ENCODE assay signal across 8 cellular contexts in genomic region chr9:136328622-136329041, GRCh38. TPM values are rescaled to one million over a fixed set of nuclear protein-coding genes. Genes with fewer than 3 reads are reported as not detected.
DNase-seq lines count a peak whose midpoint lies in the region; ATAC-seq and TF ChIP-seq lines count a peak whose summit lies in the region.

No MANE protein-coding gene starts in this region.

- H3K23ac ChIP-seq in neuronal stem cell (ENCODE audit: low read depth, low read length, poor library complexity), result peak overlapping the region; percentile 55

- H2BK12ac ChIP-seq in neuronal stem cell (ENCODE audit: low read length), result peak overlapping the region; percentile 33

- peak overlapping the region; percentile 53 to 73 for H3K4me3 Mint-ChIP-seq in CD14-positive monocyte

- peak overlapping the region; percentile 71 for H3K14ac ChIP-seq in neuronal stem cell (ENCODE audit: low read length)

- H3K27ac ChIP-seq in Panc1 (ENCODE audit: low read length), result no peak overlapping the region
- H3K27ac ChIP-seq in esophagus muscularis mucosa (replicated peaks in 1 of 4), result peak overlapping the region; percentile 76 to 79 (median 76)
- H3K27ac ChIP-seq in neuronal stem cell (replicated peaks; ENCODE audit: low read length), result peak overlapping the region; percentile 46

- H3K9me3 Mint-ChIP-seq in CD14-positive monocyte, result no peaks in the 10 kb centered on the region

- H3K4me1 ChIP-seq in Panc1 (ENCODE audit: control insufficient read depth, insufficient read depth, low read length), result no peaks in the 10 kb centered on the region; the same call in 1 of the 2 replicates
- H3K4me1 ChIP-seq in esophagus muscularis mucosa, result peaks cover 32 to 50% (median 45%) of the 10 kb centered on the region in 4 donors
- peaks cover 23 to 37% of the 10 kb centered on the region in 2 donors for H3K4me1 ChIP-seq in neuronal stem cell (ENCODE audit: control insufficient read depth in 2 of 2, insufficient read depth in 1 of 2, low read depth in 1 of 2, low read length in 2 of 2)

- no peak for TF ChIP-seq POLR2A in esophagus muscularis mucosa (IDR thresholded peaks at IDR 0.05; ENCODE audit: low read depth)

- H3K4me1 Mint-ChIP-seq in CD14-positive monocyte, result peaks cover 11% of the 10 kb centered on the region

- H2AK5ac ChIP-seq in neuronal stem cell (ENCODE audit: low read depth, low read length), result peak overlapping the region; percentile 99

- H3K36me3 ChIP-seq in Panc1 (ENCODE audit: control insufficient read depth, insufficient read depth, low read length) (no peaks in the 10 kb centered on the region; the same call in 1 of the 2 replicates), esophagus muscularis mucosa (peaks cover 0 to 13% (median 0%) of the 10 kb centered on the region in 4 donors), neuronal stem cell (replicated peaks in 1 of 2; ENCODE audit: control insufficient read depth in 2 of 2, insufficient read depth in 2 of 2, low read length in 2 of 2) (peaks cover 3 to 11% of the 10 kb centered on the region in 2 donors)

- peak overlapping the region; percentile 93 for H3K9ac ChIP-seq in neuronal stem cell (ENCODE audit: low read depth, low read length, poor library complexity)

- H3K4me2 ChIP-seq in neuronal stem cell (ENCODE audit: insufficient read depth, low read length, poor library complexity, severe bottlenecking), result peak overlapping the region; percentile 88

- no peak for TF ChIP-seq CTCF in CD14-positive monocyte (IDR thresholded peaks at IDR 0.05)
- no peak for TF ChIP-seq CTCF in Panc1 (IDR thresholded peaks at IDR 0.05)
- no peak for TF ChIP-seq CTCF in esophagus muscularis mucosa (IDR thresholded peaks at IDR 0.05)

- H3K27me3 ChIP-seq in Panc1 (ENCODE audit: control insufficient read depth, insufficient read depth, low read length), result no peaks in the 10 kb centered on the region
- no peaks in the 10 kb centered on the region for H3K27me3 ChIP-seq in esophagus muscularis mucosa
- H3K27me3 ChIP-seq in neuronal stem cell (ENCODE audit: control insufficient read depth in 3 of 3, insufficient read depth in 3 of 3, low read depth in 1 of 3, low read length in 3 of 3), result no peaks in the 10 kb centered on the region

- H3K4me3 ChIP-seq in Panc1 (ENCODE audit: low read depth in 2 of 2, low read length in 2 of 2) (peak overlapping the region; percentile 44 to 51), esophagus muscularis mucosa (peak overlapping the region; percentile 78 to 90 (median 81)), neuronal stem cell (ENCODE audit: low read length in 2 of 2) (peak overlapping the region; percentile 88 to 92)

- no peak overlapping the region for H2AFZ ChIP-seq in neuronal stem cell (ENCODE audit: low read length)

- peak; percentile 26 for ATAC-seq in Panc1
- no peak for ATAC-seq in GM19395 (IDR thresholded peaks at IDR 0.05; ENCODE audit: unreplicated experiment)
- no peak for ATAC-seq in HG03565 (IDR thresholded peaks at IDR 0.05; ENCODE audit: unreplicated experiment)

- no peak overlapping the region for H4K8ac ChIP-seq in neuronal stem cell (ENCODE audit: low read depth, low read length)

- H2BK15ac ChIP-seq in neuronal stem cell (ENCODE audit: low read length), result peak overlapping the region; percentile 93

- in situ Hi-C loops in Panc1 (cut with HindIII; ENCODE audit: low pct_unique_long_range_greater_than_20kb, low sequenced_read_pairs), result no loop called here

- TF ChIP-seq EP300 in esophagus muscularis mucosa (IDR thresholded peaks at IDR 0.05), result no peak

- DNase-seq in CD14-positive monocyte (ENCODE audit: low spot score), result no peak
- DNase-seq in Panc1 (ENCODE audit: low read depth, low spot score), result no peak
- no peak for DNase-seq in esophagus muscularis mucosa (ENCODE audit: extremely low spot score)
- DNase-seq in neuronal stem cell (ENCODE audit: low spot score), result no peak
- no peak for DNase-seq in mesenteric fat pad (ENCODE audit: low spot score)
- no peak for DNase-seq in central memory CD4-positive, alpha-beta T cell

- H2BK120ac ChIP-seq in neuronal stem cell (ENCODE audit: low read depth, low read length), result no peak overlapping the region

- H3K79me1 ChIP-seq in neuronal stem cell (ENCODE audit: low read depth, low read length), result peaks cover 38% of the 10 kb centered on the region

- CTCF ChIA-PET in Panc1 (lab: Charles Lee), result no interaction called here

- no peaks in the 10 kb centered on the region for H3K36me3 Mint-ChIP-seq in CD14-positive monocyte

- 14% methylated on average over 6 of the region's 15 CpGs for WGBS in esophagus muscularis mucosa
- no CpG with 5 or more reads among the region's 15 CpGs for WGBS in neuronal stem cell (ENCODE audit: extremely low coverage in 2 of 2, insufficient read length in 2 of 2, insufficient replicate concordance in 1 of 2), 2 donors

- H3K18ac ChIP-seq in neuronal stem cell (ENCODE audit: low read length), result peak overlapping the region; percentile 98

- H3K4ac ChIP-seq in neuronal stem cell (ENCODE audit: low read length), result no peak overlapping the region

- H4K91ac ChIP-seq in neuronal stem cell (ENCODE audit: low read depth, low read length, poor library complexity), result peak overlapping the region; percentile 75

- H2BK5ac ChIP-seq in neuronal stem cell (ENCODE audit: low read length), result no peak overlapping the region

- BruUV-seq in Panc1 (replicated peaks; lab: Mats Ljungman, UMichigan), result no TSS peak

- intact Hi-C loops in CD14-positive monocyte (cut with micrococcal nuclease) (no loop called here), Panc1 (cut with micrococcal nuclease; ENCODE audit: unreplicated experiment) (no loop called here), esophagus muscularis mucosa (cut with DNase I) (no loop called here)

- peak overlapping the region in 1 of 7 donors; percentile 7 for H3K27ac Mint-ChIP-seq in CD14-positive monocyte

- H3K27me3 Mint-ChIP-seq in CD14-positive monocyte (ENCODE audit: low read depth in 3 of 3), result peaks cover 15 to 33% (median 27%) of the 10 kb centered on the region in 3 donors

- H3K9me3 ChIP-seq in Panc1 (ENCODE audit: control insufficient read depth, insufficient read depth, low read depth, low read length) (no peaks in the 10 kb centered on the region), esophagus muscularis mucosa (no peaks in the 10 kb centered on the region), neuronal stem cell (replicated peaks in 1 of 2; ENCODE audit: control insufficient read depth in 2 of 2, insufficient read depth in 1 of 2, low read depth in 1 of 2, low read length in 2 of 2) (no peaks in the 10 kb centered on the region)

- POLR2A ChIA-PET in Panc1 (lab: Charles Lee), result no interaction called here

RNA-seq across cellular contexts. Expression of gene GPSM1, which starts 1.3 kb away (rescaled TPM):
- polyA plus RNA-seq in CD14-positive monocyte, result under 1 TPM; 0.67 to 0.73 TPM
- total RNA-seq in Panc1 (2021; ENCODE audit: unreplicated experiment) (14.2 TPM), esophagus muscularis mucosa (10 to 100 TPM in 3 of 4 donors, 1 to 10 TPM in 1; 8.3 to 18.5 (median 16.3) TPM), mesenteric fat pad (11.0 TPM)
- polyA plus RNA-seq in Panc1 (2012; ENCODE audit: insufficient read length), result 23.8 TPM
- polyA plus RNA-seq in neuronal stem cell (2013, experiment 1 of 2), result 37.4 TPM
- 37.2 TPM for polyA plus RNA-seq in neuronal stem cell (2013, experiment 2 of 2)

RNA-seq across cellular contexts. Expression of gene CCDC187, which starts 24.7 kb away (rescaled TPM):
- polyA plus RNA-seq in CD14-positive monocyte, result not detected
- total RNA-seq in Panc1 (2021; ENCODE audit: unreplicated experiment) (not detected), esophagus muscularis mucosa (not detected), mesenteric fat pad (not detected)
- not detected for polyA plus RNA-seq in Panc1 (2012; ENCODE audit: insufficient read length)
- polyA plus RNA-seq in neuronal stem cell (2013, experiment 1 of 2), result 0.08 TPM
- 0.08 TPM for polyA plus RNA-seq in neuronal stem cell (2013, experiment 2 of 2)

RNA-seq across cellular contexts. Expression of gene DNLZ, which starts 34.9 kb away (rescaled TPM):
- 10 to 100 TPM; 10.5 to 20.5 TPM for polyA plus RNA-seq in CD14-positive monocyte
- total RNA-seq in Panc1 (2021; ENCODE audit: unreplicated experiment) (26.5 TPM), esophagus muscularis mucosa (10 to 100 TPM; 29.5 to 41.3 (median 35.8) TPM), mesenteric fat pad (22.6 TPM)
- polyA plus RNA-seq in Panc1 (2012; ENCODE audit: insufficient read length), result 37.5 TPM
- 6.7 TPM for polyA plus RNA-seq in neuronal stem cell (2013, experiment 1 of 2)
- 6.9 TPM for polyA plus RNA-seq in neuronal stem cell (2013, experiment 2 of 2)

RNA-seq across cellular contexts. Expression of gene CARD9, which starts 44.8 kb away (rescaled TPM):
- polyA plus RNA-seq in CD14-positive monocyte, result 10 to 100 TPM; 34.3 to 41.4 TPM
- 1.7 TPM for total RNA-seq in Panc1 (2021; ENCODE audit: unreplicated experiment)
- 1.1 TPM for polyA plus RNA-seq in Panc1 (2012; ENCODE audit: insufficient read length)
- total RNA-seq in esophagus muscularis mucosa, result 1 to 10 TPM; 1.2 to 4.2 (median 1.9) TPM
- polyA plus RNA-seq in neuronal stem cell (2013, experiment 1 of 2), result 0.14 TPM
- 0.17 TPM for polyA plus RNA-seq in neuronal stem cell (2013, experiment 2 of 2)
- 4.3 TPM for total RNA-seq in mesenteric fat pad
